8 cellular contexts compared by ENCODE assay signal in the genomic region with DNA sequence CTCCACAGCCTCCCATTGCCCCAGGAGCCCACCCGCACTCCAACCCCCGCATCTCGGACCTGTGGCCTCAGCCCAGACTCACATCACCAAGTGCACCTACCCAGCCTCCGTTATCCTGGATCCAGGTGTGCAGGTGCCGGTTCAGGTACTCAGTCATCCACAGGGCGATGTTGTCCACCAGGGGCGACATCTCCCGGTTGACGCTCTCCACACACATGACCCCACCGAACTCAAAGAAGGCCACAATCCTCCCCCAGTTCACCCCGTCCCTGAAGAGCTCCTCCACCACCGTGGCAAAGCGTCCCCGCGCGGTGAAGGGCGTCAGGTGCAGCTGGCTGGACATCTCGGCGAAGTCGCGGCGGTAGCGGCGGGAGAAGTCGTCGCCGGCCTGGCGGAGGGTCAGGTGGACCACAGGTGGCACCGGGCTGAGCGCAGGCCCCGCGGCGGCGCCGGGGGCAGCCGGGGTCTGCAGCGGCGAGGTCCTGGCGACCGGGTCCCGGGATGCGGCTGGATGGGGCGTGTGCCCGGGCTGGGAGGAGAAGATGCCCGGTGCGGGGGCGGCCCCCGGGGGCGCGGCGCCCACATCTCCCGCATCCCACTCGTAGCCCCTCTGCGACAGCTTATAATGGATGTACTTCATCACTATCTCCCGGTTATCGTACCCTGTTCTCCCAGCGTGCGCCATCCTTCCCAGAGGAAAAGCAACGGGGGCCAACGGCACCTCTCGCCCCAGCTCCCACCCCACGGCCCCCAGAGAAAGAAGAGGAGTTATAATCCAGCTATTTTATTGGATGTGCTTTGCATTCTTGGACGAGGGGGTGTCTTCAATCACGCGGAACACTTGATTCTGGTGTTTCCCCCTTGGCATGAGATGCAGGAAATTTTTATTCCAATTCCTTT. TPM values are rescaled to one million over a fixed set of nuclear protein-coding genes. Genes with fewer than 3 reads are reported as not detected.
DNase-seq lines count a peak whose midpoint lies in the region; ATAC-seq and TF ChIP-seq lines count a peak whose summit lies in the region.

No MANE protein-coding gene starts in this region.

- H2AFZ ChIP-seq in hepatocyte: no peak overlapping the region

- peaks cover 14% of the 10 kb centered on the region for H4K20me1 ChIP-seq in hepatocyte (ENCODE audit: insufficient read depth, poor library complexity, severe bottlenecking)

- ATAC-seq in GM19438 (IDR thresholded peaks at IDR 0.05; ENCODE audit: low read depth, unreplicated experiment) (peak; percentile 39), gastrocnemius medialis (peak; percentile 34 to 45)

- H3K9me3 ChIP-seq in hepatocyte (ENCODE audit: low read depth) (no peaks in the 10 kb centered on the region), gastrocnemius medialis (no peaks in the 10 kb centered on the region)

- peak overlapping the region; percentile 91 for H3K4me2 ChIP-seq in hepatocyte

- TF ChIP-seq CTCF in HL-60 (IDR thresholded peaks at IDR 0.05; ENCODE audit: insufficient read depth, low read length) (peak; percentile 97), hepatocyte (IDR thresholded peaks at IDR 0.05; ENCODE audit: poor library complexity) (peak; percentile 60), gastrocnemius medialis (IDR thresholded peaks at IDR 0.05 in 4 of 5, conservative IDR thresholded peaks at IDR 0.05 in 1 of 5) (peak; percentile 65 to 80 (median 76))

- WGBS in hepatocyte (ENCODE audit: low lambda C conversion rate, missing lambda C conversion rate): 9% methylated on average over 57 of the region's 65 CpGs

- no peak for TF ChIP-seq POLR2A in gastrocnemius medialis (IDR thresholded peaks at IDR 0.05)

- no peaks in the 10 kb centered on the region for H3K27me3 Mint-ChIP-seq in activated naive CD8-positive, alpha-beta T cell treated with anti-CD3 and anti-CD28 coated beads for 36 hours

- H3K79me2 ChIP-seq in hepatocyte: peaks cover 3% of the 10 kb centered on the region

- H3K36me3 Mint-ChIP-seq in activated naive CD8-positive, alpha-beta T cell treated with anti-CD3 and anti-CD28 coated beads for 36 hours: peaks cover 47% of the 10 kb centered on the region

- peak overlapping the region; percentile 97 for H3K4me3 ChIP-seq in HL-60 (replicated peaks; ENCODE audit: insufficient read depth, low read length)
- peak overlapping the region; percentile 71 for H3K4me3 ChIP-seq in hepatocyte
- peak overlapping the region; percentile 60 to 95 (median 80) for H3K4me3 ChIP-seq in gastrocnemius medialis

- H3K27ac ChIP-seq in HL-60 (replicated peaks) (peak overlapping the region; percentile 83), hepatocyte (no peak overlapping the region), gastrocnemius medialis (peak overlapping the region; percentile 51 to 86 (median 78))

- H3K4me1 Mint-ChIP-seq in activated naive CD8-positive, alpha-beta T cell treated with anti-CD3 and anti-CD28 coated beads for 36 hours: peaks cover 40% of the 10 kb centered on the region

- in situ Hi-C loops in Caki2 (cut with HindIII; ENCODE audit: low pct_unique_long_range_greater_than_20kb, low sequenced_read_pairs): no loop called here
- in situ Hi-C loops in SK-MEL-5 (cut with HindIII; ENCODE audit: low pct_unique_long_range_greater_than_20kb, low sequenced_read_pairs): no loop called here
- in situ Hi-C loops in gastrocnemius medialis (cut with MboI; ENCODE audit: low sequenced_read_pairs in 4 of 4): loop anchor here in 1 of 4 donors (5.0 to 10.0 kb wide), 2 partner anchors 53 to 186 kb away; no protein-coding TSS in a partner anchor

- H3K27me3 ChIP-seq in HL-60 (ENCODE audit: insufficient read depth, poor library complexity, severe bottlenecking) (no peaks in the 10 kb centered on the region), hepatocyte (peaks cover 14% of the 10 kb centered on the region), gastrocnemius medialis (no peaks in the 10 kb centered on the region)

- intact Hi-C loops in gastrocnemius medialis (cut with DNase I; ENCODE audit: low total_unique reads): loop anchor here (1.0 to 5.0 kb wide), 5 partner anchors 25 to 187 kb away; no protein-coding TSS in a partner anchor

- peak overlapping the region; percentile 98 for H3K4me3 Mint-ChIP-seq in activated naive CD8-positive, alpha-beta T cell treated with anti-CD3 and anti-CD28 coated beads for 36 hours

- H3K4me1 ChIP-seq in hepatocyte (ENCODE audit: insufficient read depth): peaks cover 16% of the 10 kb centered on the region
- H3K4me1 ChIP-seq in gastrocnemius medialis: peaks cover 18 to 46% of the 10 kb centered on the region in 2 donors

- DNase-seq in Caki2 (ENCODE audit: low read depth): peak; percentile 58
- DNase-seq in HL-60 (ENCODE audit: low read depth in 1 of 2, low spot score in 1 of 2): peak; percentile 77 to 87
- DNase-seq in SK-MEL-5 (ENCODE audit: low read depth, low spot score): peak; percentile 46
- DNase-seq in activated naive CD8-positive, alpha-beta T cell treated with anti-CD3 and anti-CD28 coated beads for 36 hours: peak; percentile 89
- DNase-seq in hepatocyte (ENCODE audit: low spot score): peak; percentile 61
- DNase-seq in gastrocnemius medialis: peak; percentile 52 to 75
- no peak for DNase-seq in AG08395 (ENCODE audit: low spot score)

- peak overlapping the region; percentile 95 for H3K27ac Mint-ChIP-seq in activated naive CD8-positive, alpha-beta T cell treated with anti-CD3 and anti-CD28 coated beads for 36 hours

- no peaks in the 10 kb centered on the region for H3K9me3 Mint-ChIP-seq in activated naive CD8-positive, alpha-beta T cell treated with anti-CD3 and anti-CD28 coated beads for 36 hours

- no peaks in the 10 kb centered on the region for H3K9me2 ChIP-seq in hepatocyte (replicated peaks; ENCODE audit: insufficient read depth)

- H3K36me3 ChIP-seq in hepatocyte (replicated peaks; ENCODE audit: insufficient read depth, low read depth) (no peaks in the 10 kb centered on the region), gastrocnemius medialis (no peaks in the 10 kb centered on the region)

RNA-seq across cellular contexts. Expression of a gene that starts 1.3 kb away (rescaled TPM):
- total RNA-seq in Caki2 (2014; rRNA removed; shearing (Covaris generic); ENCODE audit: low replicate concordance): 5.1 and 9.1 TPM in 2 replicates
- 8.6 and 9.2 TPM in 2 replicates for total RNA-seq in SK-MEL-5 (2014; rRNA removed; shearing (Covaris generic))
- polyA plus RNA-seq in SK-MEL-5 (2015; cell fraction: cytosol; rRNA removed): 6.8 and 8.8 TPM in 2 replicates
- polyA plus RNA-seq in SK-MEL-5 (2015; cell fraction: nucleus; rRNA removed): 4.5 and 7.7 TPM in 2 replicates
- 10 to 100 TPM; 62.8 to 67.3 TPM for total RNA-seq in activated naive CD8-positive, alpha-beta T cell treated with anti-CD3 and anti-CD28 coated beads for 36 hours
- 9.1 and 11.4 TPM in 2 replicates for total RNA-seq in hepatocyte
- polyA plus RNA-seq in hepatocyte: 0.80 and 1.0 TPM in 2 replicates
- 10 to 100 TPM in 2 of 4 donors, 1 to 10 TPM in 2; 6.2 to 20.4 (median 13.7) TPM for total RNA-seq in gastrocnemius medialis

RNA-seq across cellular contexts. Expression of a gene that starts 48.8 kb away (rescaled TPM):
- total RNA-seq in Caki2 (2014; rRNA removed; shearing (Covaris generic); ENCODE audit: low replicate concordance): 13.0 and 35.6 TPM in 2 replicates
- total RNA-seq in SK-MEL-5 (2014; rRNA removed; shearing (Covaris generic)): 27.6 TPM in 2 replicates
- polyA plus RNA-seq in SK-MEL-5 (2015; cell fraction: cytosol; rRNA removed): 45.4 and 59.5 TPM in 2 replicates
- polyA plus RNA-seq in SK-MEL-5 (2015; cell fraction: nucleus; rRNA removed): 25.0 and 32.6 TPM in 2 replicates
- total RNA-seq in activated naive CD8-positive, alpha-beta T cell treated with anti-CD3 and anti-CD28 coated beads for 36 hours: 10 to 100 TPM; 50.5 to 55.8 TPM
- 26.5 and 33.6 TPM in 2 replicates for total RNA-seq in hepatocyte
- 50.7 and 55.1 TPM in 2 replicates for polyA plus RNA-seq in hepatocyte
- 10 to 100 TPM; 11.2 to 18.6 (median 14.4) TPM for total RNA-seq in gastrocnemius medialis
